ENCODE assay signal across 28 cellular contexts in genomic region chr5:67696446-67696845, GRCh38.
DNase-seq lines count a peak whose midpoint lies in the region; FAIRE-seq and TF ChIP-seq lines count a peak whose summit lies in the region.
"Had no signal": no experiment of that assay in that cellular context is flagged by ENCODE, and none has a peak within 500 bp of the region (broad histone marks: within the 10 kb centered on the region; RNA-seq: fewer than 3 reads in every experiment).

No MANE protein-coding gene starts in this region.

- H3K9me3 ChIP-seq in sigmoid colon (no peaks in the 10 kb centered on the region), small intestine (ENCODE audit: control insufficient read depth, low read depth) (no peaks in the 10 kb centered on the region)
- H3K9me3 ChIP-seq: BE2C, BLaER1 had no signal

- intact Hi-C loops in activated CD4-positive, alpha-beta T cell treated with anti-CD3 and anti-CD28 coated beads, Interleukin-2, amount 10 ng/mL, durations not matched to agents 24 days and 14 days (cut with micrococcal nuclease): no loop called here
- intact Hi-C loops in sigmoid colon (cut with DNase I): no loop called here

- TF ChIP-seq POLR2A in sigmoid colon (IDR thresholded peaks at IDR 0.05): no peak

- peaks cover 0 to 37% (median 29%) of the 10 kb centered on the region in 4 donors for H3K4me1 ChIP-seq in sigmoid colon
- H3K4me1 ChIP-seq in small intestine (ENCODE audit: control insufficient read depth in 2 of 2, insufficient read depth in 1 of 2, low read depth in 1 of 2, low read length in 1 of 2): no peaks in the 10 kb centered on the region
- H3K4me1 ChIP-seq: BE2C, BLaER1 had no signal

- FAIRE-seq in frontal cortex (lab: Jason Lieb, UNC) (no peak), small intestine (lab: Jason Lieb, UNC) (no peak)
- FAIRE-seq: A204.1, G401.6, GM12891, GM19239 had no signal

- no peaks in the 10 kb centered on the region for H3K27me3 ChIP-seq in sigmoid colon
- no peaks in the 10 kb centered on the region for H3K27me3 ChIP-seq in small intestine (ENCODE audit: control insufficient read depth in 2 of 2, insufficient read depth in 2 of 2, low read length in 2 of 2)
- H3K27me3 ChIP-seq: BE2C, BLaER1 had no signal

- H3K27ac ChIP-seq in sigmoid colon (peak overlapping the region in 3 of 4 donors; percentile 26 to 89 (median 86)), small intestine (ENCODE audit: low read depth in 1 of 2, low read length in 1 of 2) (no peak overlapping the region)
- H3K27ac ChIP-seq: BLaER1 had no signal

- no peaks in the 10 kb centered on the region for H3K4me1 Mint-ChIP-seq in activated CD4-positive, alpha-beta T cell treated with anti-CD3 and anti-CD28 coated beads, Interleukin-2, amount 10 ng/mL, durations not matched to agents 24 days and 14 days
- H3K4me1 Mint-ChIP-seq: CD14-positive monocyte; CD4-positive, alpha-beta memory T cell; CD4-positive, CD25-positive, alpha-beta regulatory T cell; CD8-positive, alpha-beta memory T cell had no signal

- no peak overlapping the region for H3K4me3 ChIP-seq in sigmoid colon
- no peak overlapping the region for H3K4me3 ChIP-seq in small intestine (ENCODE audit: low read depth in 1 of 2, low read length in 2 of 2)
- H3K4me3 ChIP-seq: BLaER1 had no signal

- TF ChIP-seq EP300 in sigmoid colon (IDR thresholded peaks at IDR 0.05): no peak

- H3K4me3 Mint-ChIP-seq in activated CD4-positive, alpha-beta T cell treated with anti-CD3 and anti-CD28 coated beads, Interleukin-2, amount 10 ng/mL, durations not matched to agents 24 days and 14 days: no peak overlapping the region
- H3K4me3 Mint-ChIP-seq: CD14-positive monocyte; CD4-positive, alpha-beta memory T cell; CD4-positive, CD25-positive, alpha-beta regulatory T cell; CD8-positive, alpha-beta memory T cell had no signal

- 96 to 98% methylated on average over 1 of the region's 1 CpG for WGBS in sigmoid colon, 2 donors
- WGBS in small intestine, 3 donors: 85 to 100% (median 97%) methylated on average over 1 of the region's 1 CpG

- no peak for TF ChIP-seq CTCF in sigmoid colon (IDR thresholded peaks at IDR 0.05)

- H3K36me3 ChIP-seq in sigmoid colon (no peaks in the 10 kb centered on the region), small intestine (ENCODE audit: control insufficient read depth in 2 of 2, insufficient read depth in 2 of 2, low read length in 2 of 2) (no peaks in the 10 kb centered on the region)
- H3K36me3 ChIP-seq: BE2C, BLaER1 had no signal

- no peaks in the 10 kb centered on the region for H3K27me3 Mint-ChIP-seq in activated CD4-positive, alpha-beta T cell treated with anti-CD3 and anti-CD28 coated beads, Interleukin-2, amount 10 ng/mL, durations not matched to agents 24 days and 14 days
- H3K27me3 Mint-ChIP-seq: CD4-positive, CD25-positive, alpha-beta regulatory T cell had no signal

- DNase-seq in activated CD4-positive, alpha-beta T cell treated with anti-CD3 and anti-CD28 coated beads, Interleukin-2, amount 10 ng/mL, durations not matched to agents 24 days and 14 days: peak; percentile 26
- no peak for DNase-seq in activated CD4-positive, alpha-beta T cell treated with anti-CD3 and anti-CD28 coated beads, Interleukin-2, amount 50 U/mL, for 48 hours
- DNase-seq in NCI-H446 treated with DMSO at 0.1 percent for 48 hours (lab: John Stamatoyannopoulos, UW) (peak; percentile 58), cerebellum (ENCODE audit: low spot score) (peak; percentile 50), sigmoid colon (no peak), frontal cortex (ENCODE audit: low spot score in 2 of 2) (no peak), small intestine (no peak)
- no peak for DNase-seq in stimulated activated CD4-positive, alpha-beta T cell treated with anti-CD3 and anti-CD28 coated beads, Interleukin-2, amount 100 ng/mL, for 24 hours
- DNase-seq: 8988T; ACHN; BE2C; CD4-positive, alpha-beta memory T cell; CD4-positive, CD25-positive, alpha-beta regulatory T cell; CD8-positive, alpha-beta memory T cell; COR-L47; DMS 273 treated with DMSO at 0.1 percent for 48 hours; DMS153; DMS53; DMS79; DND-41; EL; GF-D8 had no signal

- peaks cover 8% of the 10 kb centered on the region for H3K9me3 Mint-ChIP-seq in activated CD4-positive, alpha-beta T cell treated with anti-CD3 and anti-CD28 coated beads, Interleukin-2, amount 10 ng/mL, durations not matched to agents 24 days and 14 days
- H3K9me3 Mint-ChIP-seq: CD8-positive, alpha-beta memory T cell had no signal

- H3K36me3 Mint-ChIP-seq in activated CD4-positive, alpha-beta T cell treated with anti-CD3 and anti-CD28 coated beads, Interleukin-2, amount 10 ng/mL, durations not matched to agents 24 days and 14 days (ENCODE audit: low read depth): no peaks in the 10 kb centered on the region
- H3K36me3 Mint-ChIP-seq: CD14-positive monocyte; CD4-positive, alpha-beta memory T cell; CD4-positive, CD25-positive, alpha-beta regulatory T cell had no signal

- H3K27ac Mint-ChIP-seq in activated CD4-positive, alpha-beta T cell treated with anti-CD3 and anti-CD28 coated beads, Interleukin-2, amount 10 ng/mL, durations not matched to agents 24 days and 14 days: no peak overlapping the region
- H3K27ac Mint-ChIP-seq: CD14-positive monocyte; CD4-positive, alpha-beta memory T cell; CD4-positive, CD25-positive, alpha-beta regulatory T cell; CD8-positive, alpha-beta memory T cell had no signal

Comparison
In these comparisons a context has a peak if more than half of its experiments do, and no peak if none do; other contexts are left out.
1. DNase-seq: peak in activated CD4-positive, alpha-beta T cell treated with anti-CD3 and anti-CD28 coated beads, Interleukin-2, amount 10 ng/mL, durations not matched to agents 24 days and 14 days (single experiment), NCI-H446 treated with DMSO at 0.1 percent for 48 hours (single experiment) and cerebellum (single experiment); none in activated CD4-positive, alpha-beta T cell treated with anti-CD3 and anti-CD28 coated beads, Interleukin-2, amount 50 U/mL, for 48 hours (0 of 2), sigmoid colon (single experiment), stimulated activated CD4-positive, alpha-beta T cell treated with anti-CD3 and anti-CD28 coated beads, Interleukin-2, amount 100 ng/mL, for 24 hours (0 of 2), frontal cortex (0 of 2) and small intestine (single experiment).
2. H3K27ac ChIP-seq: peak in sigmoid colon (3 of 4); none in small intestine (0 of 2).